8 cellular contexts compared by ENCODE assay signal in genomic region chr17:48618366-48618896, GRCh38. TPM values are rescaled to one million over a fixed set of nuclear protein-coding genes. Genes with fewer than 3 reads are reported as not detected.
DNase-seq lines count a peak whose midpoint lies in the region; ATAC-seq, FAIRE-seq and TF ChIP-seq lines count a peak whose summit lies in the region.

No MANE protein-coding gene starts in this region.

- H3K4me3 ChIP-seq in mammary epithelial cell (replicated peaks in 1 of 3; ENCODE audit: insufficient read depth in 1 of 3, low read depth in 2 of 3, low read length in 3 of 3): no peak overlapping the region
- H3K4me3 ChIP-seq in keratinocyte (ENCODE audit: control insufficient read depth in 2 of 3, extremely low read depth in 1 of 3, insufficient read depth in 2 of 3, low read depth in 1 of 3, low read length in 3 of 3): no peak overlapping the region

- H3K9ac ChIP-seq in mammary epithelial cell (ENCODE audit: insufficient read depth, low read length) (no peak overlapping the region), keratinocyte (ENCODE audit: control insufficient read depth, extremely low read depth, insufficient read depth, low read length) (no peak overlapping the region)

- H3K4me2 ChIP-seq in mammary epithelial cell (ENCODE audit: insufficient read depth, low read depth, low read length) (peak overlapping the region; percentile 8), keratinocyte (ENCODE audit: control insufficient read depth, extremely low read depth, insufficient read depth, low read depth, low read length) (no peak overlapping the region)

- H3K79me2 ChIP-seq in mammary epithelial cell (ENCODE audit: insufficient read depth, low read length) (no peaks in the 10 kb centered on the region), keratinocyte (ENCODE audit: control insufficient read depth, insufficient read depth, low read length) (no peaks in the 10 kb centered on the region)

- peaks cover 2% of the 10 kb centered on the region for H3K9me1 ChIP-seq in keratinocyte (ENCODE audit: control insufficient read depth, extremely low read depth, insufficient read depth, low read length)

- no peaks in the 10 kb centered on the region for H3K9me3 ChIP-seq in mammary epithelial cell (replicated peaks; ENCODE audit: insufficient read depth, low read length)
- H3K9me3 ChIP-seq in keratinocyte (ENCODE audit: control insufficient read depth, low read depth, low read length): no peaks in the 10 kb centered on the region

- WGBS in mammary epithelial cell (ENCODE audit: low coverage, missing lambda C conversion rate): 4% methylated on average over 20 of the region's 20 CpGs

- intact Hi-C loops in mammary epithelial cell (cut with micrococcal nuclease): loop anchor here (1.0 to 2.0 kb wide), 6 partner anchors 282 to 594 kb away; no protein-coding TSS in a partner anchor

- H3K27me3 ChIP-seq in mammary epithelial cell (ENCODE audit: insufficient read depth, low read length) (peaks cover 88% of the 10 kb centered on the region), keratinocyte (ENCODE audit: control insufficient read depth, extremely low read depth, insufficient read depth, low read length) (peaks cover 99% of the 10 kb centered on the region)

- H3K36me3 ChIP-seq in mammary epithelial cell (ENCODE audit: insufficient read depth, low read length): no peaks in the 10 kb centered on the region
- no peaks in the 10 kb centered on the region for H3K36me3 ChIP-seq in keratinocyte (ENCODE audit: control insufficient read depth in 2 of 2, extremely low read depth in 1 of 2, insufficient read depth in 2 of 2, low read length in 2 of 2)

- H3K27ac ChIP-seq in mammary epithelial cell (ENCODE audit: insufficient read depth, low read depth, low read length): no peak overlapping the region
- no peak overlapping the region for H3K27ac ChIP-seq in keratinocyte (ENCODE audit: control insufficient read depth, insufficient read depth, low read length)

- peaks cover 4% of the 10 kb centered on the region for H3K4me1 ChIP-seq in mammary epithelial cell (ENCODE audit: insufficient read depth, low read length)
- H3K4me1 ChIP-seq in keratinocyte (ENCODE audit: control insufficient read depth, extremely low read depth, insufficient read depth, low read length): peaks cover 4% of the 10 kb centered on the region

- TF ChIP-seq CTCF in mammary epithelial cell (conservative IDR thresholded peaks at IDR 0.05 in 1 of 2, IDR thresholded peaks at IDR 0.05 in 1 of 2; ENCODE audit: extremely low read depth in 1 of 2, insufficient read depth in 1 of 2, low read depth in 1 of 2, low read length in 2 of 2) (peak; percentile 87 to 92), keratinocyte (optimal IDR thresholded peaks at IDR 0.05 in 1 of 3, IDR thresholded peaks at IDR 0.05 in 1 of 3, conservative IDR thresholded peaks at IDR 0.05 in 1 of 3; ENCODE audit: extremely low read depth in 1 of 3, insufficient read depth in 2 of 3, low read length in 3 of 3) (peak; percentile 87 to 92 (median 91))

- in situ Hi-C loops in mammary epithelial cell (cut with MboI; ENCODE audit: low sequenced_read_pairs in 2 of 2): no loop called here

- no peak for FAIRE-seq in keratinocyte (lab: Jason Lieb, UNC)

- no peak for ATAC-seq in HG03565 (IDR thresholded peaks at IDR 0.05; ENCODE audit: unreplicated experiment)

- CTCF ChIA-PET in mammary epithelial cell (lab: Charles Lee; ENCODE audit: low non-redundant PET): interaction anchor here (0.7 to 1.2 kb wide), 2 partner anchors 356 to 490 kb away, joined by 3 to 4 read pairs; no protein-coding TSS in a partner anchor

- no peaks in the 10 kb centered on the region for H4K20me1 ChIP-seq in mammary epithelial cell (ENCODE audit: insufficient read depth, low read length)
- no peaks in the 10 kb centered on the region for H4K20me1 ChIP-seq in keratinocyte (ENCODE audit: control insufficient read depth, extremely low read depth, insufficient read depth, low read length)

- BruUV-seq in mammary epithelial cell (replicated peaks; lab: Mats Ljungman, UMichigan): no TSS peak

- dilution Hi-C loops in mammary epithelial cell (cut with HindIII; ENCODE audit: low sequenced_read_pairs) (loop anchor here (5.0 kb wide), 1 partner anchor 391 kb away; no protein-coding TSS in a partner anchor), keratinocyte (cut with MboI; ENCODE audit: extremely low pct_ligation_motif_present, low sequenced_read_pairs) (no loop called here)

- H2AFZ ChIP-seq in mammary epithelial cell (ENCODE audit: low read depth, low read length): no peak overlapping the region
- no peak overlapping the region for H2AFZ ChIP-seq in keratinocyte (ENCODE audit: control insufficient read depth, low read length)

- DNase-seq in NCI-H524 (lab: John Stamatoyannopoulos, UW): peak; percentile 50 to 86
- no peak for DNase-seq in NCI-H524 treated with DMSO at 0.1 percent for 48 hours (lab: John Stamatoyannopoulos, UW)
- peak; percentile 82 for DNase-seq in NCI-H2227 treated with DMSO at 0.1 percent for 48 hours (lab: John Stamatoyannopoulos, UW)
- DNase-seq in activated CD4-positive, CD25-positive, alpha-beta regulatory T cell treated with anti-CD3 and anti-CD28 coated beads, Interleukin-2, amount 50 U/mL, for 16 hours (ENCODE audit: low read depth, low spot score): peak; percentile 68
- DNase-seq in mammary epithelial cell: peak; percentile 77
- DNase-seq in keratinocyte (ENCODE audit: low read depth, low spot score): no peak
- peak; percentile 66 to 75 for DNase-seq in stimulated activated CD4-positive, alpha-beta T cell treated with anti-CD3 and anti-CD28 coated beads, Interleukin-15, amount 100 ng/mL, for 1 hour (ENCODE audit: low read depth in 1 of 2, low spot score in 1 of 2)

RNA-seq across cellular contexts. Expression of gene HOXB8, which starts 3.3 kb away (rescaled TPM):
- total RNA-seq in mammary epithelial cell: not detected
- polyA plus RNA-seq in mammary epithelial cell (not detected), keratinocyte (not detected in 3 replicates)
- polyA minus RNA-seq in mammary epithelial cell (not detected), keratinocyte (not detected in 3 replicates)
- not detected for polyA plus RNA-seq in keratinocyte (2011; ENCODE audit: low read depth)
- polyA plus RNA-seq in keratinocyte (2011; cell fraction: cytosol; rRNA removed): not detected in 2 replicates
- not detected in 2 replicates for polyA plus RNA-seq in keratinocyte (2011; cell fraction: nucleus; rRNA removed)
- polyA plus RNA-seq in keratinocyte (2012; ENCODE audit: low replicate concordance): not detected in 2 replicates
- not detected for polyA minus RNA-seq in keratinocyte (2011; cell fraction: cytosol; rRNA and poly(A)+ RNA removed)
- polyA minus RNA-seq in keratinocyte (2011; cell fraction: nucleus; rRNA and poly(A)+ RNA removed): not detected in 2 replicates

RNA-seq across cellular contexts. Expression of gene HOXB7, which starts 7.6 kb away (rescaled TPM):
- total RNA-seq in mammary epithelial cell: not detected
- polyA plus RNA-seq in mammary epithelial cell: 0.67 TPM
- polyA minus RNA-seq in mammary epithelial cell: not detected
- 0.68 to 1.2 TPM (median 1.0 TPM) in 3 replicates for polyA plus RNA-seq in keratinocyte
- polyA plus RNA-seq in keratinocyte (2011; ENCODE audit: low read depth): 0.74 TPM
- 1.3 TPM in 2 replicates for polyA plus RNA-seq in keratinocyte (2011; cell fraction: cytosol; rRNA removed)
- polyA plus RNA-seq in keratinocyte (2011; cell fraction: nucleus; rRNA removed): 0.47 and 0.53 TPM in 2 replicates
- polyA plus RNA-seq in keratinocyte (2012; ENCODE audit: low replicate concordance): 0.47 and 2.1 TPM in 2 replicates
- polyA minus RNA-seq in keratinocyte: 0.32 to 0.33 TPM in 2 of 3 replicates, not detected in the other
- polyA minus RNA-seq in keratinocyte (2011; cell fraction: cytosol; rRNA and poly(A)+ RNA removed): 2.3 TPM
- polyA minus RNA-seq in keratinocyte (2011; cell fraction: nucleus; rRNA and poly(A)+ RNA removed): 0.53 TPM in 1 of 2 replicates, not detected in the other

RNA-seq across cellular contexts. Expression of gene HOXB9, which starts 7.7 kb away (rescaled TPM):
- under 1 TPM in 1 of 2 donors, not detected in 1; 0.59 TPM for total RNA-seq in mammary epithelial cell
- polyA plus RNA-seq in mammary epithelial cell (not detected), keratinocyte (0.03 TPM in 1 of 3 replicates, not detected in the others)
- polyA minus RNA-seq in mammary epithelial cell (not detected), keratinocyte (not detected in 3 replicates)
- not detected for polyA plus RNA-seq in keratinocyte (2011; ENCODE audit: low read depth)
- polyA plus RNA-seq in keratinocyte (2011; cell fraction: cytosol; rRNA removed): not detected in 2 replicates
- polyA plus RNA-seq in keratinocyte (2011; cell fraction: nucleus; rRNA removed): 0.05 TPM in 1 of 2 replicates, not detected in the other
- not detected in 2 replicates for polyA plus RNA-seq in keratinocyte (2012; ENCODE audit: low replicate concordance)
- not detected for polyA minus RNA-seq in keratinocyte (2011; cell fraction: cytosol; rRNA and poly(A)+ RNA removed)
- polyA minus RNA-seq in keratinocyte (2011; cell fraction: nucleus; rRNA and poly(A)+ RNA removed): not detected in 2 replicates

RNA-seq across cellular contexts. Expression of gene HOXB6, which starts 13.6 kb away (rescaled TPM):
- total RNA-seq in mammary epithelial cell: under 1 TPM; under 0.01 to 0.59 TPM
- 0.49 TPM for polyA plus RNA-seq in mammary epithelial cell
- not detected for polyA minus RNA-seq in mammary epithelial cell
- 0.62 to 0.77 TPM (median 0.68 TPM) in 3 replicates for polyA plus RNA-seq in keratinocyte
- polyA plus RNA-seq in keratinocyte (2011; ENCODE audit: low read depth): not detected
- 0.60 and 1.3 TPM in 2 replicates for polyA plus RNA-seq in keratinocyte (2011; cell fraction: cytosol; rRNA removed)
- 0.99 and 1.5 TPM in 2 replicates for polyA plus RNA-seq in keratinocyte (2011; cell fraction: nucleus; rRNA removed)
- 0.10 and 0.93 TPM in 2 replicates for polyA plus RNA-seq in keratinocyte (2012; ENCODE audit: low replicate concordance)
- polyA minus RNA-seq in keratinocyte: 0.45 to 2.5 TPM (median 0.46 TPM) in 3 replicates
- 1.3 TPM for polyA minus RNA-seq in keratinocyte (2011; cell fraction: cytosol; rRNA and poly(A)+ RNA removed)
- polyA minus RNA-seq in keratinocyte (2011; cell fraction: nucleus; rRNA and poly(A)+ RNA removed): not detected in 2 replicates

RNA-seq across cellular contexts. Expression of gene HOXB5, which starts 24.9 kb away (rescaled TPM):
- total RNA-seq in mammary epithelial cell: not detected
- polyA plus RNA-seq in mammary epithelial cell: not detected
- polyA minus RNA-seq in mammary epithelial cell: not detected
- 0.04 to 0.19 TPM in 2 of 3 replicates, not detected in the other for polyA plus RNA-seq in keratinocyte
- not detected for polyA plus RNA-seq in keratinocyte (2011; ENCODE audit: low read depth)
- polyA plus RNA-seq in keratinocyte (2011; cell fraction: cytosol; rRNA removed): 0.04 TPM in 2 replicates
- 0.10 and 0.16 TPM in 2 replicates for polyA plus RNA-seq in keratinocyte (2011; cell fraction: nucleus; rRNA removed)
- 0.07 TPM in 1 of 2 replicates, not detected in the other for polyA plus RNA-seq in keratinocyte (2012; ENCODE audit: low replicate concordance)
- polyA minus RNA-seq in keratinocyte: not detected in 3 replicates
- not detected for polyA minus RNA-seq in keratinocyte (2011; cell fraction: cytosol; rRNA and poly(A)+ RNA removed)
- polyA minus RNA-seq in keratinocyte (2011; cell fraction: nucleus; rRNA and poly(A)+ RNA removed): not detected in 2 replicates

Comparison
In these comparisons a context has a peak if more than half of its experiments do, and no peak if none do; other contexts are left out.
1. DNase-seq: peak in NCI-H524 (2 of 2), NCI-H2227 treated with DMSO at 0.1 percent for 48 hours (single experiment), activated CD4-positive, CD25-positive, alpha-beta regulatory T cell treated with anti-CD3 and anti-CD28 coated beads, Interleukin-2, amount 50 U/mL, for 16 hours (single experiment), mammary epithelial cell (single experiment) and stimulated activated CD4-positive, alpha-beta T cell treated with anti-CD3 and anti-CD28 coated beads, Interleukin-15, amount 100 ng/mL, for 1 hour (2 of 2); none in NCI-H524 treated with DMSO at 0.1 percent for 48 hours (single experiment) and keratinocyte (single experiment).